10 cellular contexts compared by ENCODE assay signal in genomic region chr10:121956111-121957061, GRCh38. TPM values are rescaled to one million over a fixed set of nuclear protein-coding genes. Genes with fewer than 3 reads are reported as not detected.
DNase-seq lines count a peak whose midpoint lies in the region; ATAC-seq and TF ChIP-seq lines count a peak whose summit lies in the region.
"Had no signal": no experiment of that assay in that cellular context is flagged by ENCODE, and none has a peak within 500 bp of the region (broad histone marks: within the 10 kb centered on the region; RNA-seq: fewer than 3 reads in every experiment).

No MANE protein-coding gene starts in this region.

- H3K36me3 Mint-ChIP-seq in CD8-positive, alpha-beta memory T cell = peaks cover 0 to 53% (median 18%) of the 10 kb centered on the region in 3 donors

- no peak for ATAC-seq in upper lobe of left lung (ENCODE audit: low FRiP score in 2 of 2)
- ATAC-seq: mucosa of descending colon had no signal

- H3K27ac Mint-ChIP-seq in CD8-positive, alpha-beta memory T cell = peak overlapping the region in 5 of 8 donors; percentile 14 to 55 (median 43)

- no peaks in the 10 kb centered on the region for H3K9me3 Mint-ChIP-seq in CD8-positive, alpha-beta memory T cell

- no peak for TF ChIP-seq EP300 in upper lobe of left lung (IDR thresholded peaks at IDR 0.05)

- no peak overlapping the region for H3K27ac ChIP-seq in CD8-positive, alpha-beta memory T cell (ENCODE audit: low read depth, low read length)
- no peak overlapping the region for H3K27ac ChIP-seq in upper lobe of left lung
- H3K27ac ChIP-seq: HL-60 had no signal

- peaks cover 9% of the 10 kb centered on the region for H3K36me3 ChIP-seq in CD8-positive, alpha-beta memory T cell (ENCODE audit: insufficient read depth, low read length)
- H3K36me3 ChIP-seq in upper lobe of left lung = peaks cover 0 to 57% (median 18%) of the 10 kb centered on the region in 4 donors

- H3K4me1 ChIP-seq in CD8-positive, alpha-beta memory T cell (ENCODE audit: insufficient read depth, low read length) = no peaks in the 10 kb centered on the region
- H3K4me1 ChIP-seq in upper lobe of left lung = no peaks in the 10 kb centered on the region

- no peak for DNase-seq in CD8-positive, alpha-beta memory T cell
- DNase-seq in HS-5 (ENCODE audit: low read depth) = peak; percentile 24
- DNase-seq in astrocyte of the spinal cord (ENCODE audit: low read depth, low spot score) = peak; percentile 56
- DNase-seq in lung microvascular endothelial cell (ENCODE audit: low read depth in 2 of 2) = peak; percentile 67 to 86
- no peak for DNase-seq in GM10266 (ENCODE audit: extremely low spot score)
- no peak for DNase-seq in GM13976 (ENCODE audit: low spot score)
- DNase-seq in upper lobe of left lung = no peak
- DNase-seq: mucosa of descending colon, NCI-H510A had no signal

- POLR2A ChIA-PET in CD8-positive, alpha-beta memory T cell (lab: Charles Lee) = no interaction called here

- no peak for TF ChIP-seq POLR2A in upper lobe of left lung (IDR thresholded peaks at IDR 0.05)

- no peak overlapping the region for H3K4me3 Mint-ChIP-seq in CD8-positive, alpha-beta memory T cell

- no peaks in the 10 kb centered on the region for H3K4me1 Mint-ChIP-seq in CD8-positive, alpha-beta memory T cell

- H3K27me3 Mint-ChIP-seq in CD8-positive, alpha-beta memory T cell = no peaks in the 10 kb centered on the region

- H3K4me3 ChIP-seq in CD8-positive, alpha-beta memory T cell (ENCODE audit: low read length) = no peak overlapping the region
- H3K4me3 ChIP-seq in astrocyte of the spinal cord (ENCODE audit: low read depth, low read length) = no peak overlapping the region
- no peak overlapping the region for H3K4me3 ChIP-seq in upper lobe of left lung
- H3K4me3 ChIP-seq: mucosa of descending colon had no signal

- 90 to 92% methylated on average over 7 of the region's 7 CpGs for WGBS in upper lobe of left lung, 2 donors

- TF ChIP-seq CTCF in astrocyte of the spinal cord (IDR thresholded peaks at IDR 0.05; ENCODE audit: low read depth, low read length) = no peak
- no peak for TF ChIP-seq CTCF in GM10266 (IDR thresholded peaks at IDR 0.05; ENCODE audit: control insufficient read depth, insufficient read depth, low read depth, missing control alignments)
- no peak for TF ChIP-seq CTCF in GM13976 (IDR thresholded peaks at IDR 0.05; ENCODE audit: borderline replicate concordance, control extremely low read depth, extremely low read depth, insufficient read depth, missing control alignments)
- TF ChIP-seq CTCF in upper lobe of left lung (IDR thresholded peaks at IDR 0.05) = no peak

- in situ Hi-C loops in astrocyte of the spinal cord (cut with HindIII; ENCODE audit: low sequenced_read_pairs) (no loop called here), GM13976 (cut with MboI; ENCODE audit: low sequenced_read_pairs, unreplicated experiment) (no loop called here)

- CTCF ChIA-PET in CD8-positive, alpha-beta memory T cell (lab: Charles Lee) = interaction anchor here (1.1 kb wide), 1 partner anchor 10 kb away, joined by 5 read pairs; no protein-coding TSS in a partner anchor

- no peaks in the 10 kb centered on the region for H3K9me3 ChIP-seq in CD8-positive, alpha-beta memory T cell (ENCODE audit: low read length)
- no peaks in the 10 kb centered on the region for H3K9me3 ChIP-seq in upper lobe of left lung
- H3K9me3 ChIP-seq: mucosa of descending colon had no signal

- no peaks in the 10 kb centered on the region for H3K27me3 ChIP-seq in CD8-positive, alpha-beta memory T cell (ENCODE audit: insufficient read depth, low read length, poor library complexity, severe bottlenecking)
- no peaks in the 10 kb centered on the region for H3K27me3 ChIP-seq in upper lobe of left lung

RNA-seq across cellular contexts. Expression of gene NSMCE4A, which starts 18.6 kb away (rescaled TPM):
- total RNA-seq in CD8-positive, alpha-beta memory T cell = 10 to 100 TPM; 67.8 to 70.9 TPM
- 58.2 TPM for polyA plus RNA-seq in CD8-positive, alpha-beta memory T cell
- total RNA-seq in lung microvascular endothelial cell (30.7 and 31.2 TPM in 2 replicates), upper lobe of left lung (100 to 1,000 TPM in 2 of 6 donors, 10 to 100 TPM in 4; 34.8 to 131 (median 50.7) TPM)

RNA-seq across cellular contexts. Expression of gene ATE1, which starts 28.6 kb away (rescaled TPM):
- 10 to 100 TPM; 32.0 to 34.2 TPM for total RNA-seq in CD8-positive, alpha-beta memory T cell
- 24.8 TPM for polyA plus RNA-seq in CD8-positive, alpha-beta memory T cell
- total RNA-seq in lung microvascular endothelial cell = 21.6 and 31.7 TPM in 2 replicates
- 10 to 100 TPM; 13.5 to 27.9 (median 21.8) TPM for total RNA-seq in upper lobe of left lung

RNA-seq across cellular contexts. Expression of gene TACC2, which starts 32.6 kb away (rescaled TPM):
- not detected for total RNA-seq in CD8-positive, alpha-beta memory T cell
- polyA plus RNA-seq in CD8-positive, alpha-beta memory T cell = not detected
- total RNA-seq in lung microvascular endothelial cell (0.60 and 3.7 TPM in 2 replicates), upper lobe of left lung (100 to 1,000 TPM; 158 to 701 (median 386) TPM)

Comparison
In these comparisons a context has a peak if more than half of its experiments do, and no peak if none do; other contexts are left out.
1. DNase-seq: peak in HS-5 (single experiment), astrocyte of the spinal cord (single experiment) and lung microvascular endothelial cell (2 of 2); none in CD8-positive, alpha-beta memory T cell (0 of 5), GM10266 (single experiment), GM13976 (single experiment) and upper lobe of left lung (0 of 2).
2. RNA of gene TACC2, which starts 32.6 kb away (total RNA-seq): 158 to 701 TPM in upper lobe of left lung; 0.60 to 3.7 TPM in lung microvascular endothelial cell and not detected in CD8-positive, alpha-beta memory T cell; every median in the first group is over 10 times any median in the second.